21 cellular contexts compared by ENCODE assay signal in the genomic region with DNA sequence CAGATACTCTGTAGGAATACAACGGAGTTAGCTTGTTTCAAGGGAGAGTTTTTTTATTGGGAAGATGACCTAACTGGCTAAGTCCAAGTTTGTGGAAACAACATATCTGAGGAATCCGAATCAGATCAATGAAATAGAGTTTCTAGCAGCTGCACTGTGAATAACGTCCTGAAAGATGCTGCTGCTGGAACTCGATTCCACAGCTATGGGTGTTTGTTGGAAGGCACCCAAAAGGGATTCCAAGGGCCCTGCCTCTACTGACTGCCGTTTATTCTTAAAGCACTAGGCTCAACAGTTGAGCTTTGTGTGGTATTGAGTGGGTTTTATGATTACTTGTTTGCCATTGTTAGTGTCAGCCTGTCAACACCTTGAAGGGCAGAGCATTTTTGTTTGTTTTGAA.
"Had no signal": no experiment of that assay in that cellular context is flagged by ENCODE, and none has a peak within 500 bp of the region (broad histone marks: within the 10 kb centered on the region; RNA-seq: fewer than 3 reads in every experiment).

No MANE protein-coding gene starts in this region.

- DNase-seq: activated naive CD4-positive, alpha-beta T cell treated with Interleukin-2 at 50 U/mL for 16 hours; activated naive CD8-positive, alpha-beta T cell treated with anti-CD3 and anti-CD28 coated beads, Interleukin-2, amount 50 U/mL, for 24 hours; aorta; erythroblast; foreskin keratinocyte; kidney glomerular epithelial cell; left ventricle myocardium superior; mesendoderm; nephron progenitor cell; occipital lobe; right cardiac atrium; small intestine; stimulated activated CD4-positive, alpha-beta T cell treated with anti-CD3 and anti-CD28 coated beads, Interleukin-4, amount 100 ng/mL, for 4 hours; stimulated activated CD8-positive, alpha-beta memory T cell treated with anti-CD3 and anti-CD28 coated beads, Interleukin-4, amount 100 ng/mL, for 48 hours; stimulated activated naive CD4-positive, alpha-beta T cell treated with Interleukin-2 at 50 U/mL for 16 hours; substantia nigra; uterus had no signal

- H3K27ac Mint-ChIP-seq: activated naive CD8-positive, alpha-beta T cell treated with anti-CD3 and anti-CD28 coated beads, Interleukin-2, amount 50 U/mL, for 24 hours; nephron progenitor cell; progenitor cell of endocrine pancreas had no signal

- H3K27me3 Mint-ChIP-seq: activated naive CD8-positive, alpha-beta T cell treated with anti-CD3 and anti-CD28 coated beads, Interleukin-2, amount 50 U/mL, for 24 hours; progenitor cell of endocrine pancreas had no signal

- H3K9me3 Mint-ChIP-seq: activated naive CD8-positive, alpha-beta T cell treated with anti-CD3 and anti-CD28 coated beads, Interleukin-2, amount 50 U/mL, for 24 hours; nephron progenitor cell had no signal

- ATAC-seq: activated CD4-positive, CD25-positive, alpha-beta regulatory T cell treated with anti-CD3 and anti-CD28 coated beads, Interleukin-2, amount 50 U/mL, for 24 hours; activated naive CD8-positive, alpha-beta T cell treated with anti-CD3 and anti-CD28 coated beads, Interleukin-2, amount 50 U/mL, for 24 hours; foreskin keratinocyte; left ventricle myocardium superior; right cardiac atrium had no signal

- H3K4me3 Mint-ChIP-seq: activated naive CD8-positive, alpha-beta T cell treated with anti-CD3 and anti-CD28 coated beads, Interleukin-2, amount 50 U/mL, for 24 hours; nephron progenitor cell had no signal

- H3K4me3 ChIP-seq: cardiac muscle cell, tibial nerve, uterus had no signal
